Comparison of ENCODE assay signal across 7 cellular contexts in the genomic region with DNA sequence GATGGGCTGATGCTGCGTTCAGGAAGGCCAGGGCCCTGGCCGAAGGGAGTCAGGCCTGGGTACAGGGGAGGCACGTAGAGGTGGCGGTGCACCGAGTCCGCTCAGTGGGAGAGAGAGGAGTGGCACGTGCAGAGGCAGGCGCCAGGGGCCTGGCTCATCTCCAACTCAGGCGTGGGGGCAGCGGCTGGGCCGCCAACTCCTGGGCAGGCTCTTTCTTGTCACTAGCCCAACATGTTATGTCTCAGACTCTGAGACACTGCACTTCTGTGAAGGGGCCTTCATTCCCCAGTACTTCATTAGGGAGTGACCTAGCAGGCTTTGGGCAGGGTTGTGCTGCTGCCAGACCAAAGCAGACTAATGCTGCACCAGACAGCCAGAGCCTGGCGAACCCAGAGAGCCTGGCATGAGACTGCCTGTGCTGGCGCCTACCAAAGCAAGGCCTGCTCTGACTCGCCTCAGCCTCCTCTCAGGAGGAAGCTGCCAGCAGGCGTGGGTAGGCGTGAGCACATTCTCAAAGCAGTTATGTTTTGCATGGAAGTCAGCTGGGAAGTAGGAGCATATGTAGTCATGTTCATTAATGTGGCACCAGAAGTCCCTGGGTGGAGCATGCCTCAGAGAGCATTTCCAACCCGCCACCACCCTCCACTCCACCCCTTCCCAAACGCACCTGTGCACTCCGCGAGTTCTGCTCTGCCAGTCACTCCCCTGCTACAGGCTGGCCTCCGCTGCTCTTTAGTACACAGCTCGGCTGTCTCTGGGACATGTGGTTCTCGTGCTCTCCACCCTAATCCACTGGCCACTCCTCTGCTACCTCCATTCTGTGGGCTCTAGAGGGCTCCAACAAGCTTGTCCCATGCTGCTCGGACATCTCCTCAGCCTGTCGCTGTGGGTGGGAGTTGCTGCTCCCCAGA. TPM values are rescaled to one million over a fixed set of nuclear protein-coding genes. Genes with fewer than 3 reads are reported as not detected.
A peak's percentile ranks its signal among the peaks of the same experiment; 100 is the strongest.
DNase-seq lines count a peak whose midpoint lies in the region; ATAC-seq and TF ChIP-seq lines count a peak whose summit lies in the region.

No MANE protein-coding gene starts in this region.

- TF ChIP-seq POLR2A in IMR-90 (IDR thresholded peaks at IDR 0.05; ENCODE audit: low read depth, low read length), result no peak

- peaks cover 7% of the 10 kb centered on the region for H3K4me1 ChIP-seq in IMR-90 (ENCODE audit: control insufficient read depth, insufficient read depth, low read length)

- ATAC-seq in IMR-90 (ENCODE audit: low read depth), result peak; percentile 67
- no peak for ATAC-seq in stimulated activated effector memory CD8-positive, alpha-beta T cell treated with anti-CD3 and anti-CD28 coated beads, Interleukin-12 subunit alpha, Interleukin-12 subunit beta, amount 100 ng/mL, for 72 hours

- H3K23ac ChIP-seq in IMR-90 (ENCODE audit: low read depth, low read length), result no peak overlapping the region

- H3K4me3 ChIP-seq in IMR-90 (ENCODE audit: insufficient read depth, low read depth, low read length), result no peak overlapping the region

- no peak overlapping the region for H3K18ac ChIP-seq in IMR-90 (ENCODE audit: low read depth, low read length)

- 62% methylated on average over 5 of the region's 25 CpGs; no CpG with 5 or more reads in 1 of the 2 experiments for WGBS in IMR-90 (ENCODE audit: extremely low coverage in 2 of 2, insufficient read length in 1 of 2), 2 experiments

- H3K79me1 ChIP-seq in IMR-90 (ENCODE audit: low read depth in 1 of 2, low read length in 2 of 2), result peaks cover 0 to 18% of the 10 kb centered on the region in 2 experiments; a peak in 2 of 4 replicates

- peak overlapping the region; percentile 31 for H3K27ac Mint-ChIP-seq in glutamatergic neuron (ENCODE audit: unreplicated experiment)
- no peak overlapping the region for H3K27ac Mint-ChIP-seq in stimulated activated effector memory CD8-positive, alpha-beta T cell treated with anti-CD3 and anti-CD28 coated beads, Interleukin-12 subunit alpha, Interleukin-12 subunit beta, amount 100 ng/mL, for 72 hours

- in situ Hi-C loops in IMR-90 (cut with MboI; ENCODE audit: low sequenced_read_pairs), result no loop called here

- peaks cover 5% of the 10 kb centered on the region for H3K4me1 Mint-ChIP-seq in glutamatergic neuron (ENCODE audit: low read depth, unreplicated experiment)
- H3K4me1 Mint-ChIP-seq in stimulated activated effector memory CD8-positive, alpha-beta T cell treated with anti-CD3 and anti-CD28 coated beads, Interleukin-12 subunit alpha, Interleukin-12 subunit beta, amount 100 ng/mL, for 72 hours, result peaks cover 4% of the 10 kb centered on the region

- no peak overlapping the region for H2BK20ac ChIP-seq in IMR-90 (ENCODE audit: low read depth, low read length)

- H3K27ac ChIP-seq in IMR-90 (ENCODE audit: insufficient read depth, low read length), result peak overlapping the region; percentile 8

- H4K5ac ChIP-seq in IMR-90 (ENCODE audit: low read depth, low read length), result no peak overlapping the region

- no TSS peak for BruUV-seq in IMR-90 (replicated peaks; lab: Mats Ljungman, UMichigan)

- peak overlapping the region; percentile 46 for H2AFZ ChIP-seq in IMR-90 (replicated peaks; ENCODE audit: low read length, poor library complexity)

- peaks cover 27% of the 10 kb centered on the region for H3K36me3 ChIP-seq in IMR-90 (ENCODE audit: control insufficient read depth, insufficient read depth, low read length)

- H3K9me3 Mint-ChIP-seq in glutamatergic neuron (ENCODE audit: unreplicated experiment), result peaks cover 13% of the 10 kb centered on the region
- no peaks in the 10 kb centered on the region for H3K9me3 Mint-ChIP-seq in stimulated activated effector memory CD8-positive, alpha-beta T cell treated with anti-CD3 and anti-CD28 coated beads, Interleukin-12 subunit alpha, Interleukin-12 subunit beta, amount 100 ng/mL, for 72 hours

- H2BK15ac ChIP-seq in IMR-90 (ENCODE audit: low read depth, low read length), result no peak overlapping the region

- H3K56ac ChIP-seq in IMR-90 (ENCODE audit: extremely low read depth, insufficient read depth, low read length), result no peak overlapping the region

- peak overlapping the region; percentile 7; the same call in 1 of the 2 replicates for H3K4ac ChIP-seq in IMR-90 (ENCODE audit: low read depth, low read length)

- H3K9ac ChIP-seq in IMR-90 (ENCODE audit: low read depth, low read length), result no peak overlapping the region

- no peak overlapping the region for H4K8ac ChIP-seq in IMR-90 (ENCODE audit: low read depth in 2 of 2, low read length in 2 of 2)

- peaks cover 13% of the 10 kb centered on the region for H4K20me1 ChIP-seq in IMR-90 (ENCODE audit: insufficient read depth, low read length)

- peak; percentile 80 for DNase-seq in IMR-90
- DNase-seq in SW480 (ENCODE audit: low spot score), result peak; percentile 48
- no peak for DNase-seq in glutamatergic neuron
- DNase-seq in renal cortical epithelial cell (ENCODE audit: low read depth), result peak; percentile 82
- DNase-seq in stimulated activated effector memory CD8-positive, alpha-beta T cell treated with anti-CD3 and anti-CD28 coated beads, Interleukin-12 subunit alpha, Interleukin-12 subunit beta, amount 100 ng/mL, for 72 hours (ENCODE audit: low spot score in 2 of 2), result no peak
- no peak for DNase-seq in amniotic stem cell (lab: John Stamatoyannopoulos, UW)
- DNase-seq in AML-193 (lab: John Stamatoyannopoulos, UW), result no peak

- peak overlapping the region; percentile 60 for H2AK9ac ChIP-seq in IMR-90 (replicated peaks; ENCODE audit: low read depth, low read length, poor library complexity)

- H4K91ac ChIP-seq in IMR-90 (ENCODE audit: insufficient read depth, low read depth, low read length), result peak overlapping the region; percentile 21; the same call in 1 of the 2 replicates

- CTCF ChIA-PET in IMR-90 (lab: Yijun Ruan, JAX), result no interaction called here

- no peaks in the 10 kb centered on the region for H3K9me3 ChIP-seq in IMR-90 (ENCODE audit: control insufficient read depth, insufficient read depth, low read length)

- H3K9me1 ChIP-seq in IMR-90 (ENCODE audit: insufficient read depth, low read length), result no peaks in the 10 kb centered on the region

- no peaks in the 10 kb centered on the region for H3K36me3 Mint-ChIP-seq in glutamatergic neuron (ENCODE audit: unreplicated experiment)
- peaks cover 36% of the 10 kb centered on the region for H3K36me3 Mint-ChIP-seq in stimulated activated effector memory CD8-positive, alpha-beta T cell treated with anti-CD3 and anti-CD28 coated beads, Interleukin-12 subunit alpha, Interleukin-12 subunit beta, amount 100 ng/mL, for 72 hours

- H3K14ac ChIP-seq in IMR-90 (replicated peaks; ENCODE audit: low read depth, low read length), result no peak overlapping the region

- no peak overlapping the region; the same call in 1 of the 2 replicates for H2AK5ac ChIP-seq in IMR-90 (ENCODE audit: low read depth, low read length)

- H3K27me3 ChIP-seq in IMR-90 (ENCODE audit: control insufficient read depth, insufficient read depth, low read length), result no peaks in the 10 kb centered on the region

- dilution Hi-C loops in IMR-90 (cut with HindIII; ENCODE audit: low sequenced_read_pairs, unreplicated experiment), result no loop called here

- TF ChIP-seq CTCF in IMR-90 (conservative IDR thresholded peaks at IDR 0.05; ENCODE audit: low read depth, low read length), result no peak
- no peak for TF ChIP-seq CTCF in glutamatergic neuron (IDR thresholded peaks at IDR 0.05; ENCODE audit: partially characterized antibody, unreplicated experiment)

- intact Hi-C loops in IMR-90 (cut with micrococcal nuclease), result no loop called here

- H3K27me3 Mint-ChIP-seq in glutamatergic neuron (ENCODE audit: unreplicated experiment), result peaks cover 7% of the 10 kb centered on the region

- no peak overlapping the region for H3K4me3 Mint-ChIP-seq in glutamatergic neuron (ENCODE audit: unreplicated experiment)
- no peak overlapping the region for H3K4me3 Mint-ChIP-seq in stimulated activated effector memory CD8-positive, alpha-beta T cell treated with anti-CD3 and anti-CD28 coated beads, Interleukin-12 subunit alpha, Interleukin-12 subunit beta, amount 100 ng/mL, for 72 hours

- POLR2A ChIA-PET in IMR-90 (lab: Charles Lee; ENCODE audit: unreplicated experiment), result no interaction called here

- no peak overlapping the region for H3K4me2 ChIP-seq in IMR-90 (ENCODE audit: low read depth, low read length)

- no peak overlapping the region for H2BK120ac ChIP-seq in IMR-90 (ENCODE audit: low read depth, low read length)

- peak overlapping the region; percentile 7 for H2BK5ac ChIP-seq in IMR-90 (ENCODE audit: low read depth, low read length, poor library complexity, severe bottlenecking)

- no peak for TF ChIP-seq RAD21 in IMR-90 (IDR thresholded peaks at IDR 0.05; ENCODE audit: low read length)

TF ChIP-seq in IMR-90, 13 proteins besides CTCF, POLR2A, EP300 and RAD21:
- TF ChIP-seq BHLHE40 (IDR thresholded peaks at IDR 0.05; ENCODE audit: low read depth, low read length) (peak; percentile 92), MAFK (IDR thresholded peaks at IDR 0.05; ENCODE audit: low read depth, low read length) (no peak), MXI1 (IDR thresholded peaks at IDR 0.05; ENCODE audit: borderline replicate concordance, low read depth, low read length) (peak; percentile 49; the same call in 1 of the 2 replicates)

RNA-seq across cellular contexts. Expression of gene CKB, which starts 9.7 kb away (rescaled TPM):
- total RNA-seq in IMR-90 (2012; rRNA removed), result 17.7 and 31.7 TPM in 2 replicates
- polyA plus RNA-seq in IMR-90 (2012; rRNA removed), result 82.6 and 120 TPM in 2 replicates
- polyA plus RNA-seq in IMR-90 (2012; cell fraction: cytosol; rRNA removed), result 55.5 and 84.4 TPM in 2 replicates
- 78.1 and 241 TPM in 2 replicates for polyA plus RNA-seq in IMR-90 (2012; cell fraction: nucleus; rRNA removed; ENCODE audit: low replicate concordance)
- 2,561 TPM for total RNA-seq in glutamatergic neuron (ENCODE audit: unreplicated experiment)
- 125 and 340 TPM in 2 replicates for total RNA-seq in renal cortical epithelial cell

RNA-seq across cellular contexts. Expression of gene TRMT61A, which starts 16.0 kb away (rescaled TPM):
- total RNA-seq in IMR-90 (2012; rRNA removed) (5.7 and 6.4 TPM in 2 replicates), glutamatergic neuron (ENCODE audit: unreplicated experiment) (7.8 TPM), renal cortical epithelial cell (6.9 and 13.8 TPM in 2 replicates)
- polyA plus RNA-seq in IMR-90 (2012; rRNA removed), result 16.2 and 20.0 TPM in 2 replicates
- 9.4 and 20.8 TPM in 2 replicates for polyA plus RNA-seq in IMR-90 (2012; cell fraction: cytosol; rRNA removed)
- polyA plus RNA-seq in IMR-90 (2012; cell fraction: nucleus; rRNA removed; ENCODE audit: low replicate concordance), result 15.1 and 42.4 TPM in 2 replicates

RNA-seq across cellular contexts. Expression of gene BAG5, which starts 49.5 kb away (rescaled TPM):
- total RNA-seq in IMR-90 (2012; rRNA removed) (22.2 and 32.2 TPM in 2 replicates), glutamatergic neuron (ENCODE audit: unreplicated experiment) (34.4 TPM), renal cortical epithelial cell (78.4 and 79.2 TPM in 2 replicates)
- 5.2 and 6.7 TPM in 2 replicates for polyA plus RNA-seq in IMR-90 (2012; rRNA removed)
- polyA plus RNA-seq in IMR-90 (2012; cell fraction: cytosol; rRNA removed), result 1.9 and 2.3 TPM in 2 replicates
- polyA plus RNA-seq in IMR-90 (2012; cell fraction: nucleus; rRNA removed; ENCODE audit: low replicate concordance), result 0.92 and 4.4 TPM in 2 replicates

RNA-seq across cellular contexts. Expression of gene COA8, which starts 49.8 kb away (rescaled TPM):
- 12.2 and 20.6 TPM in 2 replicates for total RNA-seq in IMR-90 (2012; rRNA removed)
- 18.5 and 21.1 TPM in 2 replicates for polyA plus RNA-seq in IMR-90 (2012; rRNA removed)
- 9.6 and 17.9 TPM in 2 replicates for polyA plus RNA-seq in IMR-90 (2012; cell fraction: cytosol; rRNA removed)
- 3.4 and 10.8 TPM in 2 replicates for polyA plus RNA-seq in IMR-90 (2012; cell fraction: nucleus; rRNA removed; ENCODE audit: low replicate concordance)
- total RNA-seq in glutamatergic neuron (ENCODE audit: unreplicated experiment), result 54.9 TPM
- total RNA-seq in renal cortical epithelial cell, result 31.1 and 32.5 TPM in 2 replicates

Comparison
In these comparisons a context has a peak if more than half of its experiments do, and no peak if none do; other contexts are left out.
1. DNase-seq: peak in IMR-90 (single experiment), SW480 (single experiment) and renal cortical epithelial cell (single experiment); none in glutamatergic neuron (single experiment), stimulated activated effector memory CD8-positive, alpha-beta T cell treated with anti-CD3 and anti-CD28 coated beads, Interleukin-12 subunit alpha, Interleukin-12 subunit beta, amount 100 ng/mL, for 72 hours (0 of 2), amniotic stem cell (single experiment) and AML-193 (0 of 2).